22 cellular contexts compared by ENCODE assay signal in genomic region chr2:119293254-119293653, GRCh38.
DNase-seq lines count a peak whose midpoint lies in the region; ATAC-seq and TF ChIP-seq lines count a peak whose summit lies in the region.
"Had no signal": no experiment of that assay in that cellular context is flagged by ENCODE, and none has a peak within 500 bp of the region (broad histone marks: within the 10 kb centered on the region; RNA-seq: fewer than 3 reads in every experiment).

No MANE protein-coding gene starts in this region.

- H2BK5ac ChIP-seq in trophoblast cell (ENCODE audit: low read depth, low read length, poor library complexity) = no peak overlapping the region

- H3K9me3 ChIP-seq in GM23248 (ENCODE audit: low read depth) (no peaks in the 10 kb centered on the region), trophoblast cell (ENCODE audit: insufficient read depth, low read depth, low read length) (no peaks in the 10 kb centered on the region)
- H3K9me3 ChIP-seq: gastroesophageal sphincter, SK-N-SH had no signal

- H3K27ac ChIP-seq in GM23248 = no peak overlapping the region
- no peak overlapping the region for H3K27ac ChIP-seq in trophoblast cell (ENCODE audit: low read depth, low read length)
- H3K27ac ChIP-seq: skin epidermis had no signal

- peak; percentile 94 for ATAC-seq in esophagus mucosa
- ATAC-seq in activated CD8-positive, alpha-beta memory T cell treated with anti-CD3 and anti-CD28 coated beads, Interleukin-2, amount 10 ng/mL, durations not matched to agents 7 days and 5 days = no peak
- ATAC-seq: activated naive CD8-positive, alpha-beta T cell treated with anti-CD3 and anti-CD28 coated beads, Interleukin-2, amount 50 U/mL, for 24 hours; activated T-cell treated with anti-CD3 and anti-CD28 coated beads, Interleukin-2, amount 50 U/mL, for 4 hours; gastroesophageal sphincter; naive thymus-derived CD4-positive, alpha-beta T cell had no signal

- no peaks in the 10 kb centered on the region for H4K20me1 ChIP-seq in GM23248 (ENCODE audit: insufficient read depth)

- no peak overlapping the region for H3K23ac ChIP-seq in trophoblast cell (ENCODE audit: low read length)

- no peaks in the 10 kb centered on the region for H3F3A ChIP-seq in GM23248 (ENCODE audit: insufficient read depth)

- no peaks in the 10 kb centered on the region for H3K36me3 ChIP-seq in GM23248 (ENCODE audit: low read depth)
- no peaks in the 10 kb centered on the region for H3K36me3 ChIP-seq in trophoblast cell (ENCODE audit: control insufficient read depth in 1 of 2, insufficient read depth in 2 of 2, low read length in 2 of 2)

- H3K9ac ChIP-seq in GM23248 (no peak overlapping the region), trophoblast cell (ENCODE audit: low read length) (no peak overlapping the region)
- H3K9ac ChIP-seq: SK-N-SH had no signal

- no peak overlapping the region for H2AK5ac ChIP-seq in trophoblast cell (ENCODE audit: low read length)

- in situ Hi-C loops in GM23248 (cut with MboI) (loop anchor here (10.0 kb wide), 1 partner anchor 268 kb away; no protein-coding TSS in a partner anchor), GM13976 (cut with MboI; ENCODE audit: low sequenced_read_pairs, unreplicated experiment) (no loop called here)

- no peak overlapping the region for H2BK120ac ChIP-seq in trophoblast cell (ENCODE audit: insufficient read depth, low read length, poor library complexity)

- 89 to 91% methylated on average over 2 of the region's 2 CpGs for WGBS in GM23248 (ENCODE audit: low coverage in 1 of 2, low lambda C conversion rate in 2 of 2, missing lambda C conversion rate in 2 of 2), 2 experiments
- WGBS in trophoblast cell (ENCODE audit: extremely low coverage, insufficient coverage, insufficient read length) = 100% methylated on average over 1 of the region's 2 CpGs

- no peaks in the 10 kb centered on the region for H3K9me2 ChIP-seq in GM23248 (ENCODE audit: insufficient read depth)
- H3K9me2 ChIP-seq: SK-N-SH had no signal

- no peak overlapping the region for H3K4me3 Mint-ChIP-seq in activated CD8-positive, alpha-beta memory T cell treated with anti-CD3 and anti-CD28 coated beads, Interleukin-2, amount 10 ng/mL, durations not matched to agents 7 days and 5 days
- H3K4me3 Mint-ChIP-seq: activated CD4-positive, alpha-beta T cell treated with anti-CD3 and anti-CD28 coated beads, Interleukin-2, amount 10 ng/mL, durations not matched to agents 24 days and 14 days; activated naive CD8-positive, alpha-beta T cell treated with anti-CD3 and anti-CD28 coated beads, Interleukin-2, amount 50 U/mL, for 24 hours; activated T-cell treated with anti-CD3 and anti-CD28 coated beads, Interleukin-2, amount 50 U/mL, for 4 hours; CD4-positive, CD25-positive, alpha-beta regulatory T cell; immature natural killer cell; naive thymus-derived CD4-positive, alpha-beta T cell; stimulated activated naive CD8-positive, alpha-beta T cell treated with anti-CD3 and anti-CD28 coated beads, Interleukin-15, Interleukin-2, amounts not matched to agents 100 ng/mL and 50 ng/mL, for 24 hours; T-helper 2 cell treated with Interferon-gamma antibody and Interleukin-4, amounts not matched to agents 5 μg/mL and 100 μg/mL, for 36 hours had no signal

- H4K12ac ChIP-seq in trophoblast cell (ENCODE audit: low read depth, low read length) = no peak overlapping the region

- CTCF ChIA-PET in activated CD8-positive, alpha-beta memory T cell treated with anti-CD3 and anti-CD28 coated beads, Interleukin-2, amount 10 ng/mL, durations not matched to agents 7 days and 5 days (lab: Charles Lee) = no interaction called here

- H3K4me3 ChIP-seq in GM23248 = no peak overlapping the region
- no peak overlapping the region for H3K4me3 ChIP-seq in trophoblast cell (ENCODE audit: low read depth, low read length)
- H3K4me3 ChIP-seq: gastroesophageal sphincter, skin epidermis had no signal

- H3K18ac ChIP-seq in trophoblast cell (ENCODE audit: low read length) = no peak overlapping the region

- H2BK12ac ChIP-seq in trophoblast cell (ENCODE audit: low read length) = no peak overlapping the region

- no peaks in the 10 kb centered on the region for H3K79me1 ChIP-seq in trophoblast cell (ENCODE audit: low read length)

- no peak overlapping the region for H3K27ac Mint-ChIP-seq in activated CD8-positive, alpha-beta memory T cell treated with anti-CD3 and anti-CD28 coated beads, Interleukin-2, amount 10 ng/mL, durations not matched to agents 7 days and 5 days
- H3K27ac Mint-ChIP-seq: activated CD4-positive, alpha-beta T cell treated with anti-CD3 and anti-CD28 coated beads, Interleukin-2, amount 10 ng/mL, durations not matched to agents 24 days and 14 days; activated naive CD8-positive, alpha-beta T cell treated with anti-CD3 and anti-CD28 coated beads, Interleukin-2, amount 50 U/mL, for 24 hours; CD4-positive, CD25-positive, alpha-beta regulatory T cell; naive thymus-derived CD4-positive, alpha-beta T cell; stimulated activated naive CD8-positive, alpha-beta T cell treated with anti-CD3 and anti-CD28 coated beads, Interleukin-15, Interleukin-2, amounts not matched to agents 100 ng/mL and 50 ng/mL, for 24 hours; T-helper 2 cell treated with Interferon-gamma antibody and Interleukin-4, amounts not matched to agents 5 μg/mL and 100 μg/mL, for 36 hours had no signal

- H3K79me2 ChIP-seq in GM23248 (ENCODE audit: insufficient read depth) = no peaks in the 10 kb centered on the region
- H3K79me2 ChIP-seq in trophoblast cell (ENCODE audit: control insufficient read depth, insufficient read depth, low read length, poor library complexity) = no peaks in the 10 kb centered on the region

- no peak overlapping the region for H2AFZ ChIP-seq in GM23248
- no peak overlapping the region for H2AFZ ChIP-seq in trophoblast cell (ENCODE audit: insufficient read depth, low read length, poor library complexity)

- no peaks in the 10 kb centered on the region for H3K9me3 Mint-ChIP-seq in activated CD8-positive, alpha-beta memory T cell treated with anti-CD3 and anti-CD28 coated beads, Interleukin-2, amount 10 ng/mL, durations not matched to agents 7 days and 5 days (ENCODE audit: low read depth)
- H3K9me3 Mint-ChIP-seq: activated CD4-positive, alpha-beta T cell treated with anti-CD3 and anti-CD28 coated beads, Interleukin-2, amount 10 ng/mL, durations not matched to agents 24 days and 14 days; activated naive CD8-positive, alpha-beta T cell treated with anti-CD3 and anti-CD28 coated beads, Interleukin-2, amount 50 U/mL, for 24 hours; activated T-cell treated with anti-CD3 and anti-CD28 coated beads, Interleukin-2, amount 50 U/mL, for 4 hours; CD4-positive, CD25-positive, alpha-beta regulatory T cell; immature natural killer cell; naive thymus-derived CD4-positive, alpha-beta T cell; stimulated activated naive CD8-positive, alpha-beta T cell treated with anti-CD3 and anti-CD28 coated beads, Interleukin-15, Interleukin-2, amounts not matched to agents 100 ng/mL and 50 ng/mL, for 24 hours; T-helper 2 cell treated with Interferon-gamma antibody and Interleukin-4, amounts not matched to agents 5 μg/mL and 100 μg/mL, for 36 hours had no signal

- H3K4me2 ChIP-seq in GM23248 (ENCODE audit: unreplicated experiment) (no peak overlapping the region), trophoblast cell (ENCODE audit: low read length) (no peak overlapping the region)
- H3K4me2 ChIP-seq: SK-N-SH had no signal

- no peak overlapping the region for H4K8ac ChIP-seq in trophoblast cell (ENCODE audit: low read depth, low read length)

- H3K27me3 ChIP-seq in GM23248 (replicated peaks; ENCODE audit: insufficient read depth) (no peaks in the 10 kb centered on the region), trophoblast cell (ENCODE audit: insufficient read depth, low read length) (no peaks in the 10 kb centered on the region)
- H3K27me3 ChIP-seq: gastroesophageal sphincter had no signal

- no peaks in the 10 kb centered on the region for H3K27me3 Mint-ChIP-seq in activated CD8-positive, alpha-beta memory T cell treated with anti-CD3 and anti-CD28 coated beads, Interleukin-2, amount 10 ng/mL, durations not matched to agents 7 days and 5 days
- H3K27me3 Mint-ChIP-seq: activated CD4-positive, alpha-beta T cell treated with anti-CD3 and anti-CD28 coated beads, Interleukin-2, amount 10 ng/mL, durations not matched to agents 24 days and 14 days; activated naive CD8-positive, alpha-beta T cell treated with anti-CD3 and anti-CD28 coated beads, Interleukin-2, amount 50 U/mL, for 24 hours; CD4-positive, CD25-positive, alpha-beta regulatory T cell; naive thymus-derived CD4-positive, alpha-beta T cell; stimulated activated naive CD8-positive, alpha-beta T cell treated with anti-CD3 and anti-CD28 coated beads, Interleukin-15, Interleukin-2, amounts not matched to agents 100 ng/mL and 50 ng/mL, for 24 hours had no signal

- H3K4me1 Mint-ChIP-seq in activated CD8-positive, alpha-beta memory T cell treated with anti-CD3 and anti-CD28 coated beads, Interleukin-2, amount 10 ng/mL, durations not matched to agents 7 days and 5 days = no peaks in the 10 kb centered on the region
- H3K4me1 Mint-ChIP-seq: naive thymus-derived CD4-positive, alpha-beta T cell had no signal

- H3K36me3 Mint-ChIP-seq in activated CD8-positive, alpha-beta memory T cell treated with anti-CD3 and anti-CD28 coated beads, Interleukin-2, amount 10 ng/mL, durations not matched to agents 7 days and 5 days = no peaks in the 10 kb centered on the region
- H3K36me3 Mint-ChIP-seq: CD4-positive, CD25-positive, alpha-beta regulatory T cell had no signal

- H4K91ac ChIP-seq in trophoblast cell (ENCODE audit: low read depth, low read length) = no peak overlapping the region

- H3K14ac ChIP-seq in trophoblast cell (ENCODE audit: low read length) = no peak overlapping the region

- no peak overlapping the region for H3K4ac ChIP-seq in trophoblast cell (ENCODE audit: low read depth, low read length)

- no peaks in the 10 kb centered on the region for H3K4me1 ChIP-seq in GM23248 (ENCODE audit: insufficient read depth)
- no peaks in the 10 kb centered on the region for H3K4me1 ChIP-seq in trophoblast cell (ENCODE audit: control insufficient read depth in 1 of 2, insufficient read depth in 2 of 2, low read length in 2 of 2)

- DNase-seq in GM23248 (peak; percentile 19), RKO (ENCODE audit: low spot score) (peak; percentile 25), trophoblast cell (peak; percentile 96 to 99), NCI-H226 (no peak), GM13976 (ENCODE audit: low spot score) (no peak), DMS153 treated with DMSO at 0.1 percent for 48 hours (lab: John Stamatoyannopoulos, UW; ENCODE audit: unreplicated experiment) (no peak)
- no peak for DNase-seq in activated CD8-positive, alpha-beta memory T cell treated with anti-CD3 and anti-CD28 coated beads, Interleukin-2, amount 10 ng/mL, durations not matched to agents 7 days and 5 days
- DNase-seq: activated CD4-positive, alpha-beta T cell treated with anti-CD3 and anti-CD28 coated beads, Interleukin-2, amount 10 ng/mL, durations not matched to agents 24 days and 14 days; activated gamma-delta T cell treated with Interleukin-2 at 50 U/mL for 16 hours; activated naive CD8-positive, alpha-beta T cell treated with anti-CD3 and anti-CD28 coated beads, Interleukin-2, amount 50 U/mL, for 24 hours; activated T-cell treated with anti-CD3 and anti-CD28 coated beads, Interleukin-2, amount 50 U/mL, for 4 hours; CD4-positive, CD25-positive, alpha-beta regulatory T cell; hippocampal formation; immature natural killer cell; midbrain; naive thymus-derived CD4-positive, alpha-beta T cell; SK-N-SH had no signal

- TF ChIP-seq CTCF in GM13976 (IDR thresholded peaks at IDR 0.05; ENCODE audit: borderline replicate concordance, control extremely low read depth, extremely low read depth, insufficient read depth, missing control alignments) = no peak

Comparison
In these comparisons a context has a peak if more than half of its experiments do, and no peak if none do; other contexts are left out.
1. DNase-seq: peak in GM23248 (single experiment), RKO (single experiment) and trophoblast cell (2 of 2); none in NCI-H226 (single experiment), GM13976 (single experiment), DMS153 treated with DMSO at 0.1 percent for 48 hours (single experiment) and activated CD8-positive, alpha-beta memory T cell treated with anti-CD3 and anti-CD28 coated beads, Interleukin-2, amount 10 ng/mL, durations not matched to agents 7 days and 5 days (single experiment).